Comparison of ENCODE assay signal across 10 cellular contexts in the genomic region with DNA sequence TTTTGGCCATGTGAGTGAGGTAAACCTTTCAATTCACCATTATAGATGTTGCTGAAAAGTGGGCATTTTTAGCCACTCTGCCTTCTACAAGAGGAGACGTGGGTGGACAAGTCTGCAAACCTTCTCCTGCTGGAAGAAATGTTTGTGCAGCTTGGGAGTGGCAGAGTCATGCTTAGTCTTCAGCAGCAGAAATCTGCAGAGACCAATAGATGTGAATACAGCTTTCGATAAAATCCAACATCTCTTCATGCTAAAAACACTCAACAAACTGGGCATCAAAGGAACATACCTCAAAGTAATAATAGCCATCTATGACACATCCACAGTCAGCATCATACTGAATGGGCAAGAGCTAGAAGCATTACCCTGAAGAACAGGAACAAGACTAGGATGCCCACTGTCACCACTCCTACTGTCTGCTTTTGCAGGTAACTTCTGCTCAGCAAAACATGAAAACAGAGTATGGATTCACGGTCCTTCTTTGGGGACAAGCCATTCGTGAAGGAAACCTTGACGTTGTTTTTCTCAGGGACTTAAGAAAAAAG.
DNase-seq lines count a peak whose midpoint lies in the region; ATAC-seq and TF ChIP-seq lines count a peak whose summit lies in the region.
"Had no signal": no experiment of that assay in that cellular context is flagged by ENCODE, and none has a peak within 500 bp of the region (broad histone marks: within the 10 kb centered on the region; RNA-seq: fewer than 3 reads in every experiment).

No MANE protein-coding gene starts in this region.

- H3K9me3 ChIP-seq in right atrium auricular region: no peaks in the 10 kb centered on the region

- no peak overlapping the region for H3K27ac Mint-ChIP-seq in stimulated activated naive CD8-positive, alpha-beta T cell treated with anti-CD3 and anti-CD28 coated beads, Interleukin-15, amount 100 ng/mL, for 72 hours
- H3K27ac Mint-ChIP-seq in activated T-helper 17 cell treated with anti-CD3 and anti-CD28 coated beads, Interleukin-2, amount 50 U/mL, for 72 hours: peak overlapping the region; percentile 48
- H3K27ac Mint-ChIP-seq in mesothelial cell of epicardium: no peak overlapping the region
- H3K27ac Mint-ChIP-seq in nephron progenitor cell: no peak overlapping the region
- H3K27ac Mint-ChIP-seq: activated T-helper 2 cell treated with anti-CD3 and anti-CD28 coated beads, Interferon-gamma antibody, Interleukin-2, Interleukin-4, amounts not matched to agents 10 μg/mL and 5 μg/mL and 100 μg/mL, durations not matched to agents 14 hours and 24 hours and 36 hours had no signal

- H3K36me3 ChIP-seq in right atrium auricular region: no peaks in the 10 kb centered on the region

- peak; percentile 6 for ATAC-seq in stimulated activated naive CD8-positive, alpha-beta T cell treated with anti-CD3 and anti-CD28 coated beads, Interleukin-15, amount 100 ng/mL, for 72 hours
- ATAC-seq in stimulated activated naive CD8-positive, alpha-beta T cell treated with anti-CD3 and anti-CD28 coated beads, Interleukin-15, Interleukin-2, amounts not matched to agents 100 U/mL and 50 U/mL, for 24 hours: no peak
- peak; percentile 2 for ATAC-seq in HG03060 (IDR thresholded peaks at IDR 0.05; ENCODE audit: low read depth, unreplicated experiment)
- no peak for ATAC-seq in activated T-helper 17 cell treated with anti-CD3 and anti-CD28 coated beads, Interleukin-2, amount 50 U/mL, for 72 hours (replicated peaks)

- H3K27me3 Mint-ChIP-seq in stimulated activated naive CD8-positive, alpha-beta T cell treated with anti-CD3 and anti-CD28 coated beads, Interleukin-15, amount 100 ng/mL, for 72 hours: peaks cover 45% of the 10 kb centered on the region
- peaks cover 10% of the 10 kb centered on the region for H3K27me3 Mint-ChIP-seq in activated T-helper 17 cell treated with anti-CD3 and anti-CD28 coated beads, Interleukin-2, amount 50 U/mL, for 72 hours
- no peaks in the 10 kb centered on the region for H3K27me3 Mint-ChIP-seq in mesothelial cell of epicardium (ENCODE audit: low read depth)
- H3K27me3 Mint-ChIP-seq in nephron progenitor cell (ENCODE audit: low read depth, poor library complexity): peaks cover 7% of the 10 kb centered on the region

- no peaks in the 10 kb centered on the region for H3K9me3 Mint-ChIP-seq in stimulated activated naive CD8-positive, alpha-beta T cell treated with anti-CD3 and anti-CD28 coated beads, Interleukin-15, amount 100 ng/mL, for 72 hours
- H3K9me3 Mint-ChIP-seq in activated T-helper 17 cell treated with anti-CD3 and anti-CD28 coated beads, Interleukin-2, amount 50 U/mL, for 72 hours: no peaks in the 10 kb centered on the region
- H3K9me3 Mint-ChIP-seq in mesothelial cell of epicardium (no peaks in the 10 kb centered on the region), nephron progenitor cell (peaks cover 4% of the 10 kb centered on the region)
- H3K9me3 Mint-ChIP-seq: activated T-helper 2 cell treated with anti-CD3 and anti-CD28 coated beads, Interferon-gamma antibody, Interleukin-2, Interleukin-4, amounts not matched to agents 10 μg/mL and 5 μg/mL and 100 μg/mL, durations not matched to agents 14 hours and 24 hours and 36 hours had no signal

- H3K4me1 ChIP-seq in right atrium auricular region: peaks cover 0 to 7% of the 10 kb centered on the region in 2 donors

- no peaks in the 10 kb centered on the region for H3K27me3 ChIP-seq in right atrium auricular region

- H3K4me3 ChIP-seq in right atrium auricular region: no peak overlapping the region

- peaks cover 31% of the 10 kb centered on the region for H3K4me1 Mint-ChIP-seq in stimulated activated naive CD8-positive, alpha-beta T cell treated with anti-CD3 and anti-CD28 coated beads, Interleukin-15, amount 100 ng/mL, for 72 hours
- H3K4me1 Mint-ChIP-seq in activated T-helper 17 cell treated with anti-CD3 and anti-CD28 coated beads, Interleukin-2, amount 50 U/mL, for 72 hours: peaks cover 26% of the 10 kb centered on the region
- no peaks in the 10 kb centered on the region for H3K4me1 Mint-ChIP-seq in mesothelial cell of epicardium
- H3K4me1 Mint-ChIP-seq in nephron progenitor cell: peaks cover 15% of the 10 kb centered on the region

- peak overlapping the region; percentile 52 to 60 for H3K4me3 Mint-ChIP-seq in stimulated activated naive CD8-positive, alpha-beta T cell treated with anti-CD3 and anti-CD28 coated beads, Interleukin-15, amount 100 ng/mL, for 72 hours
- peak overlapping the region; percentile 54 for H3K4me3 Mint-ChIP-seq in activated T-helper 17 cell treated with anti-CD3 and anti-CD28 coated beads, Interleukin-2, amount 50 U/mL, for 72 hours
- H3K4me3 Mint-ChIP-seq in mesothelial cell of epicardium: no peak overlapping the region
- H3K4me3 Mint-ChIP-seq in nephron progenitor cell: no peak overlapping the region

- TF ChIP-seq CTCF in mesothelial cell of epicardium (IDR thresholded peaks at IDR 0.05; ENCODE audit: unreplicated experiment) (no peak), right atrium auricular region (IDR thresholded peaks at IDR 0.05) (no peak), nephron progenitor cell (IDR thresholded peaks at IDR 0.05) (no peak)

- no peak overlapping the region for H3K27ac ChIP-seq in right atrium auricular region

- no peak for DNase-seq in stimulated activated naive CD8-positive, alpha-beta T cell treated with anti-CD3 and anti-CD28 coated beads, Interleukin-15, amount 100 ng/mL, for 72 hours
- no peak for DNase-seq in stimulated activated naive CD8-positive, alpha-beta T cell treated with anti-CD3 and anti-CD28 coated beads, Interleukin-15, Interleukin-2, amounts not matched to agents 100 U/mL and 50 U/mL, for 24 hours
- DNase-seq in mesothelial cell of epicardium (ENCODE audit: low spot score in 2 of 2, unreplicated experiment in 2 of 2): no peak
- DNase-seq in right atrium auricular region (ENCODE audit: low spot score): no peak
- no peak for DNase-seq in nephron progenitor cell
- no peak for DNase-seq in NCI-H146 treated with DMSO at 0.1 percent for 48 hours (lab: John Stamatoyannopoulos, UW; ENCODE audit: unreplicated experiment)
- DNase-seq: Kasumi-1 had no signal

- H3K36me3 Mint-ChIP-seq in activated T-helper 17 cell treated with anti-CD3 and anti-CD28 coated beads, Interleukin-2, amount 50 U/mL, for 72 hours (ENCODE audit: low read depth): no peaks in the 10 kb centered on the region
- H3K36me3 Mint-ChIP-seq in mesothelial cell of epicardium: no peaks in the 10 kb centered on the region
- H3K36me3 Mint-ChIP-seq in nephron progenitor cell (ENCODE audit: low read depth): no peaks in the 10 kb centered on the region

Comparison
In these comparisons a context has a peak if more than half of its experiments do, and no peak if none do; other contexts are left out.
1. ATAC-seq: peak in stimulated activated naive CD8-positive, alpha-beta T cell treated with anti-CD3 and anti-CD28 coated beads, Interleukin-15, amount 100 ng/mL, for 72 hours (single experiment) and HG03060 (single experiment); none in stimulated activated naive CD8-positive, alpha-beta T cell treated with anti-CD3 and anti-CD28 coated beads, Interleukin-15, Interleukin-2, amounts not matched to agents 100 U/mL and 50 U/mL, for 24 hours (single experiment) and activated T-helper 17 cell treated with anti-CD3 and anti-CD28 coated beads, Interleukin-2, amount 50 U/mL, for 72 hours (single experiment).
2. H3K4me3 Mint-ChIP-seq: peak in stimulated activated naive CD8-positive, alpha-beta T cell treated with anti-CD3 and anti-CD28 coated beads, Interleukin-15, amount 100 ng/mL, for 72 hours (2 of 2) and activated T-helper 17 cell treated with anti-CD3 and anti-CD28 coated beads, Interleukin-2, amount 50 U/mL, for 72 hours (single experiment); none in mesothelial cell of epicardium (single experiment) and nephron progenitor cell (single experiment).